19 cellular contexts compared by ENCODE assay signal in the genomic region with DNA sequence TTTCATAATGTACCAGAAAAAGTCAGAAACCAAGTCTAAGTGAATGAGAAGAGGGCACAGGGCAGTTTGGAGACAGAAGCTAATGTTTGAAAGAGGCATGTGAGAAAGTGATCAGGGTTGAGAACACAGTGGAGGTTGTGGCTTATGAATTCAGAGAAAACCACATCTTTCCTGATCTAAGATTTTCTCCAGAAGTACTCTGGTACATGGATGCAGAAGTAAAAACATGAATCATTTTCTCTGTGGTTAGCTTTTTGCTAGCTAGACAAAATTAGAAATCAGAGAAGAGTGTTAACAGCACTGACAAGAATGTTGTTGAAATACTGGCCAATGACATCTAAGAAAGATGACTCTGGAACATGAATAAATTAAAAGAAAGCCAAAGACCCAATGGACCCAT.
"Had no signal": no experiment of that assay in that cellular context is flagged by ENCODE, and none has a peak within 500 bp of the region (broad histone marks: within the 10 kb centered on the region; RNA-seq: fewer than 3 reads in every experiment).

No MANE protein-coding gene starts in this region.

- DNase-seq: activated CD4-positive, alpha-beta memory T cell treated with anti-CD3 and anti-CD28 coated beads, Interleukin-2, amount 10 ng/mL, durations not matched to agents 7 days and 5 days; activated CD4-positive, alpha-beta T cell treated with anti-CD3 and anti-CD28 coated beads for 48 hours; activated CD4-positive, CD25-positive, alpha-beta regulatory T cell; activated CD8-positive, alpha-beta memory T cell treated with anti-CD3 and anti-CD28 coated beads, Interleukin-2, amount 10 ng/mL, durations not matched to agents 7 days and 5 days; activated naive CD4-positive, alpha-beta T cell; activated naive CD8-positive, alpha-beta T cell treated with anti-CD3 and anti-CD28 coated beads, Interleukin-2, amount 10 ng/mL, durations not matched to agents 7 days and 5 days; activated T-cell treated with anti-CD3 and anti-CD28 coated beads, Interleukin-2, amount 50 U/mL, for 1 hour; amygdala; effector CD4-positive, alpha-beta T cell; hypothalamus; islet precursor cell; lower lobe of right lung; occipital lobe; T-helper 9 cell; uterus had no signal

- FAIRE-seq: frontal cortex had no signal

- H3K4me3 ChIP-seq: lower lobe of right lung, right atrium auricular region, skin epidermis, tibial nerve, uterus had no signal
